8 cellular contexts compared by ENCODE assay signal in the genomic region with DNA sequence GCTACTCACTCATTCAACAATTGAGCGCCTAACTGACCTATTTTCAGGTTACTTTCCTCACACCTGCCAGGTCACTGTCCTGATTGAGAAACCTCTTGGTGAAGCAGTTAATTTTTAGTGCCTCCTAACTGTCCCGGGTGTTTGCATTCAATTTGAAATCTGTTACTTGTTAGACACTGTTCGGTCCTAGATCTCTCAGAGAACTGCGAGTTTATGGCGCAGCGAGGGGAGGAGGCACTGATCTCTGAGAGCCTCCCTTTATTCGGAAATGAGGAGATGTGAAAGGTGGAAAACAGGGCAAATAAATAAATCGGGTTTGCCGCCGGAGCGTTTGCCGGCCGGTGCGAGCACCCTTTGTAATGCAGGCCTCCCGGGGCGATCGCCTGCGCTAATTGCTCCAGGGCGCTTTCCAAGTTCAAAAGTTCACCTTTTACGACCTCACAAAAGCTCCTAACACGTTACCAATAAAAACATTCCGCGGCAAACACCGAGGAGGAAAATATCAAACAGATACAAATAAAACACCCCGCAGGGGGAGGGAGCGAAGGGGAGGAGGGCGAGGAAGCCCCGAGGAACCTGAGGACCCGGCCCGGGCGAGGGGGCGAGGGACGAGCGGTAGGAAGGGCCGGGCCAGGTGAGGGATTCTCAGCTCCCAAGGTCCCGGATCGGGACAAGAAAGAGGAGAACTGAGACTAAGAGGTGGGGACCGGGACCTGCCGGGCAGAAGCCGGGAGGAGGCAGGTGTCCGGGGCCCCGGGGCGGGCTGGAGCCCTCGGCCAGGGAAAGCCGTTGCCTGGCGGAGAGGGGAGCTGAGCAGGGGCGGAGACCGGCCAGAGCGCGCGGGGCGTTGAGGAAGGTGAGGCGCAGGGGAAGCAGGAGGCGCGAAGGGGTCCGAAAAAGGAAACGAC. TPM values are rescaled to one million over a fixed set of nuclear protein-coding genes. Genes with fewer than 3 reads are reported as not detected.
DNase-seq lines count a peak whose midpoint lies in the region; ATAC-seq and TF ChIP-seq lines count a peak whose summit lies in the region.

No MANE protein-coding gene starts in this region.

- no CpG with 5 or more reads among the region's 57 CpGs for WGBS in H9 (ENCODE audit: extremely low coverage, insufficient read length, low lambda C conversion rate)

- H4K8ac ChIP-seq in H9 (replicated peaks; ENCODE audit: insufficient read length, low read depth, low read length): no peak overlapping the region

- no peak overlapping the region for H2BK12ac ChIP-seq in H9 (ENCODE audit: insufficient read length, low read depth, low read length)

- TF ChIP-seq RAD21 in neural cell (conservative IDR thresholded peaks at IDR 0.05): no peak

- peak overlapping the region; percentile 90 for H3K4me3 ChIP-seq in neural cell (ENCODE audit: low read length)

- H4K5ac ChIP-seq in H9 (ENCODE audit: insufficient read length, low read depth, low read length): no peak overlapping the region

- H2BK20ac ChIP-seq in H9 (ENCODE audit: low read depth, low read length, poor library complexity, severe bottlenecking): no peak overlapping the region

- H3T11ph ChIP-seq in H9 (ENCODE audit: low read length): no peak overlapping the region

- no peak for TF ChIP-seq EP300 in neural cell (conservative IDR thresholded peaks at IDR 0.05; ENCODE audit: poor library complexity, severe bottlenecking)

- peak; percentile 34 for DNase-seq in ACHN
- DNase-seq in H9: peak; percentile 65
- DNase-seq in T-cell: peak in 3 of 34 experiments; percentile 10 to 24 (median 14)
- DNase-seq in epithelial cell of prostate (ENCODE audit: low read depth, low spot score): no peak
- DNase-seq in NCI-H2107 treated with DMSO at 0.1 percent for 48 hours (lab: John Stamatoyannopoulos, UW; ENCODE audit: unreplicated experiment): no peak
- no peak for DNase-seq in HCEC 1CT

- H3K36me3 Mint-ChIP-seq in H9 (ENCODE audit: insufficient read depth in 1 of 3, low read depth in 3 of 3) (no peaks in the 10 kb centered on the region; a peak in 1 of 7 replicates), T-cell (no peaks in the 10 kb centered on the region)

- no peaks in the 10 kb centered on the region for H4K20me1 ChIP-seq in H9 (ENCODE audit: control insufficient read depth, insufficient read depth, insufficient read length)
- no peaks in the 10 kb centered on the region for H4K20me1 ChIP-seq in neural cell (ENCODE audit: insufficient read depth)

- H3K4me1 Mint-ChIP-seq in H9: peaks cover 58 to 59% of the 10 kb centered on the region in 2 experiments
- H3K4me1 Mint-ChIP-seq in T-cell: peaks cover 37 to 41% (median 38%) of the 10 kb centered on the region in 3 donors

- no peak overlapping the region for H2BK5ac ChIP-seq in H9 (ENCODE audit: insufficient read length, low read length)

- no peak overlapping the region for H3K14ac ChIP-seq in H9 (ENCODE audit: insufficient read depth, low read length)

- H3K4me2 ChIP-seq in H9 (ENCODE audit: insufficient read depth, insufficient read length, low read length) (peak overlapping the region; percentile 83), neural cell (ENCODE audit: low read length) (peak overlapping the region; percentile 79)

- H3K9me3 ChIP-seq in H9 (ENCODE audit: control insufficient read depth, low read depth, low read length) (no peaks in the 10 kb centered on the region), neural cell (ENCODE audit: low read length) (no peaks in the 10 kb centered on the region)

- H3K56ac ChIP-seq in H9 (ENCODE audit: insufficient read length, low read depth, low read length): no peak overlapping the region

- no peaks in the 10 kb centered on the region for H3K9me2 ChIP-seq in neural cell (ENCODE audit: insufficient read depth, low read length)

- H2AFZ ChIP-seq in H9 (ENCODE audit: low read length) (no peak overlapping the region), neural cell (ENCODE audit: low read depth, low read length) (no peak overlapping the region)

- no peaks in the 10 kb centered on the region for H3K36me3 ChIP-seq in neural cell (ENCODE audit: insufficient read depth, low read length)

- no peak overlapping the region for H2BK15ac ChIP-seq in H9 (ENCODE audit: low read depth, low read length)

- H3K9me3 Mint-ChIP-seq in H9 (no peaks in the 10 kb centered on the region), T-cell (no peaks in the 10 kb centered on the region)

- in situ Hi-C loops in ACHN (cut with HindIII; ENCODE audit: low pct_ligation_motif_present, low pct_unique_long_range_greater_than_20kb, low sequenced_read_pairs): no loop called here

- TF ChIP-seq CTCF in H9 (conservative IDR thresholded peaks at IDR 0.05) (no peak), neural cell (IDR thresholded peaks at IDR 0.05; ENCODE audit: poor library complexity, severe bottlenecking) (no peak)

- H3K27me3 ChIP-seq in H9 (ENCODE audit: insufficient read depth, low read length) (no peaks in the 10 kb centered on the region), neural cell (ENCODE audit: insufficient read depth, low read depth, low read length) (peaks cover 31% of the 10 kb centered on the region)

- H3K79me1 ChIP-seq in H9 (ENCODE audit: insufficient read depth, low read depth, low read length, poor library complexity, severe bottlenecking): no peaks in the 10 kb centered on the region

- ATAC-seq in T-cell (replicated peaks in 1 of 4) (no peak), HG03342 (IDR thresholded peaks at IDR 0.05; ENCODE audit: unreplicated experiment) (no peak)

- peaks cover 3% of the 10 kb centered on the region; the same call in 1 of the 2 replicates for H3K4me1 ChIP-seq in H9 (ENCODE audit: insufficient read depth, low read length)

- no peak overlapping the region for H4K91ac ChIP-seq in H9 (ENCODE audit: insufficient read length, low read depth, low read length)

- peaks cover 39% of the 10 kb centered on the region for H3K27me3 Mint-ChIP-seq in H9 (ENCODE audit: low read depth)
- H3K27me3 Mint-ChIP-seq in T-cell: peaks cover 53 to 70% of the 10 kb centered on the region in 2 donors

- no peak overlapping the region for H2BK120ac ChIP-seq in H9 (ENCODE audit: low read depth, low read length, poor library complexity, severe bottlenecking)

- H3K23me2 ChIP-seq in H9 (ENCODE audit: insufficient read length, low read depth, low read length, poor library complexity, severe bottlenecking): peaks cover 12% of the 10 kb centered on the region

- POLR2A ChIA-PET in T-cell (lab: Charles Lee): no interaction called here

- no peaks in the 10 kb centered on the region for H3F3A ChIP-seq in neural cell (ENCODE audit: insufficient read depth, low read length, poor library complexity, severe bottlenecking)

- H3K27ac ChIP-seq in H9 (ENCODE audit: insufficient read length, low read depth, low read length) (no peak overlapping the region), epithelial cell of prostate (peak overlapping the region; percentile 8), neural cell (ENCODE audit: low read length) (no peak overlapping the region)

- CTCF ChIA-PET in T-cell (lab: Charles Lee): interaction anchor here (0.5 to 1.3 kb wide), 6 partner anchors 8 to 356 kb away, joined by 3 to 8 read pairs (median 4); a partner anchor contains a TSS

- H3K27ac Mint-ChIP-seq in H9: peak overlapping the region; percentile 69 to 95 (median 93); a peak in 6 of 7 replicates
- H3K27ac Mint-ChIP-seq in T-cell: no peak overlapping the region

- peak overlapping the region; percentile 85 to 99 for H3K4me3 Mint-ChIP-seq in H9
- peak overlapping the region; percentile 79 to 96 (median 84) for H3K4me3 Mint-ChIP-seq in T-cell

- H3K79me2 ChIP-seq in H9 (ENCODE audit: insufficient read depth, low read length): peaks cover 12% of the 10 kb centered on the region; the same call in 1 of the 2 replicates
- peaks cover 36% of the 10 kb centered on the region for H3K79me2 ChIP-seq in neural cell (replicated peaks; ENCODE audit: insufficient read depth, low read length)

- no peak overlapping the region for H2AK5ac ChIP-seq in H9 (ENCODE audit: insufficient read length, low read length)

- H3K4ac ChIP-seq in H9 (ENCODE audit: low read depth, low read length): no peak overlapping the region

- H3K9ac ChIP-seq in H9 (ENCODE audit: extremely low read depth, insufficient read length, low read length): no peak overlapping the region
- H3K9ac ChIP-seq in neural cell (ENCODE audit: low read length): peak overlapping the region; percentile 79

- no peak overlapping the region for H3K18ac ChIP-seq in H9 (ENCODE audit: insufficient read length, low read depth, low read length)

- no peak overlapping the region for H3K23ac ChIP-seq in H9 (ENCODE audit: insufficient read length, low read depth, low read length)

TF ChIP-seq in neural cell, 6 proteins besides CTCF, POLR2A, EP300 and RAD21 (continues in another document):
- TF ChIP-seq TAF1 (IDR thresholded peaks at IDR 0.05; ENCODE audit: low read depth) (no peak), MXI1 (conservative IDR thresholded peaks at IDR 0.05; ENCODE audit: poor library complexity, severe bottlenecking) (no peak), SMC3 (conservative IDR thresholded peaks at IDR 0.05; ENCODE audit: poor library complexity) (no peak), EZH2 (IDR thresholded peaks at IDR 0.05; ENCODE audit: borderline replicate concordance, insufficient read depth, low read length, poor library complexity, severe bottlenecking) (no peak), POLR2AphosphoS5 (IDR thresholded peaks at IDR 0.05) (peak; percentile 21)

RNA-seq across cellular contexts. Expression of a gene that starts 1.4 kb away (rescaled TPM):
- 98.9 and 99.3 TPM in 2 replicates for total RNA-seq in H9 (2021)
- total RNA-seq in T-cell: under 1 TPM in 4 of 5 donors, not detected in 1; 0.19 to 0.50 (median 0.40) TPM
- polyA plus RNA-seq in neural cell: 2.6 and 4.3 TPM in 2 replicates
- 12.0 and 14.9 TPM in 2 replicates for polyA minus RNA-seq in neural cell

RNA-seq across cellular contexts. Expression of a gene that starts 7.2 kb away (rescaled TPM):
- total RNA-seq in H9 (2021) (5.8 and 6.0 TPM in 2 replicates), T-cell (under 1 TPM in 3 of 5 donors, not detected in 2; 0.07 to 0.18 (median 0.13) TPM)
- polyA plus RNA-seq in neural cell: 0.15 and 0.48 TPM in 2 replicates
- 0.46 and 0.49 TPM in 2 replicates for polyA minus RNA-seq in neural cell

Comparison
In these comparisons a context has a peak if more than half of its experiments do, and no peak if none do; other contexts are left out.
1. DNase-seq: peak in ACHN (single experiment) and H9 (single experiment); none in epithelial cell of prostate (single experiment), NCI-H2107 treated with DMSO at 0.1 percent for 48 hours (single experiment) and HCEC 1CT (single experiment).
2. H3K27ac Mint-ChIP-seq: peak in H9 (3 of 3); none in T-cell (0 of 2).
3. RNA of a gene that starts 1.4 kb away (total RNA-seq): 98.9 to 99.3 TPM in H9; 0.19 to 0.50 TPM in T-cell; every median in the first group is over 10 times any median in the second.